ENCODE assay signal across 8 cellular contexts in the genomic region with DNA sequence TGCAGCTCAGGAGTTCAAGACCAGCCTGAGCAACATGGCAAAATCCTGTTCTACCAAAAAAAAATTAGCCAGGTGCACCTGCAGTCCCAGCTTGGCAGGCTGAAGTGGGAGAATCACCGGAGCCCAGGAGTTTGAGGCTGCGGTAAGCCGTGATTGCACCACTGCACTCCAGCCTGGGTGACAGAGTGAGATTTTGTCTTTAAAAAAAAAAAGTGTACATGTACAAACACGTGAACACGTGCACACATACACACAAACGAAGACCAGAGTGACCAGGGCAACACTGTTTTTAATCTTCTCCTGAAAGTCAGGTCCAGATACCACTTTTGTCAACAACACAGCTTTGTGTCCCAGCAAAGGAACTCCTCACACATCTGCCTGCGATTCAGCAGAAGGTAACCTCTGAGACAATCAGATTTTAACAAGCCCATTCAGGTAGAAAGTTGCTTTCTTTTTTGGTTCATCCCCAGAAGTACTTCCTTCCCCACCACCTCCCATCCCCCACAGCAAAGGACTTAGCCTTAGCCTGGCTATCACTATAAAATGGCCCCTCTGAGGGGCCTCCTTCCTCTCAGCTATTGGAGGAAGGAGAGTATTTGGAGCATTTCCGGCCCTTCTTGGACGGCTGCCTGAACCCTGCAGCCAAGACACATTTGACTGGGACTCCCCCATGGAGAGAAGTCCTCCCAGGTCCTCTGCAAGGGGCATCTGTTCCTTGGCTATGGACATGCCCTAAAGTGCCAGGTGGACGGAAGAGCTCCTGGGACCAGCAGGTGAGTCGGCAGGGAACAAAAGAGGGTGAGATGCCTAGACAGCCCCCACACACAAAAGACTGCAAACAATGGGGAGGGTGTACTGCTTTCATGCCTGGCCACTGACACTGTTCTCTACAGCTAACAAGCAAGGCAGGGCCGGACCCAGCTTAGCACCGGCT. TPM values are rescaled to one million over a fixed set of nuclear protein-coding genes. Genes with fewer than 3 reads are reported as not detected.
A peak's percentile ranks its signal among the peaks of the same experiment; 100 is the strongest.
DNase-seq lines count a peak whose midpoint lies in the region; ATAC-seq and TF ChIP-seq lines count a peak whose summit lies in the region.

No MANE protein-coding gene starts in this region.

- peaks cover 93% of the 10 kb centered on the region for H3K4me1 Mint-ChIP-seq in activated naive CD8-positive, alpha-beta T cell treated with anti-CD3 and anti-CD28 coated beads for 36 hours

- H3K27ac ChIP-seq in cardiac muscle cell: peak overlapping the region; percentile 87

- H3K36me3 ChIP-seq in cardiac muscle cell: no peaks in the 10 kb centered on the region

- H3K36me3 Mint-ChIP-seq in activated naive CD8-positive, alpha-beta T cell treated with anti-CD3 and anti-CD28 coated beads for 36 hours: peaks cover 3% of the 10 kb centered on the region

- ATAC-seq in GM18499 (IDR thresholded peaks at IDR 0.05; ENCODE audit: insufficient read depth, unreplicated experiment) (peak; percentile 35), HG02884 (IDR thresholded peaks at IDR 0.05; ENCODE audit: unreplicated experiment) (peak; percentile 43)

- H3K27me3 ChIP-seq in cardiac muscle cell: no peaks in the 10 kb centered on the region

- no peaks in the 10 kb centered on the region for H3K27me3 Mint-ChIP-seq in activated naive CD8-positive, alpha-beta T cell treated with anti-CD3 and anti-CD28 coated beads for 36 hours

- no peaks in the 10 kb centered on the region for H3K9me3 Mint-ChIP-seq in activated naive CD8-positive, alpha-beta T cell treated with anti-CD3 and anti-CD28 coated beads for 36 hours

- peaks cover 88% of the 10 kb centered on the region for H3K4me1 ChIP-seq in cardiac muscle cell (ENCODE audit: low read depth)

- H3K9me3 ChIP-seq in cardiac muscle cell (ENCODE audit: low read depth): no peaks in the 10 kb centered on the region

- H3K27ac Mint-ChIP-seq in activated naive CD8-positive, alpha-beta T cell treated with anti-CD3 and anti-CD28 coated beads for 36 hours: peak overlapping the region; percentile 88

- no peak for TF ChIP-seq CTCF in AG09319 (IDR thresholded peaks at IDR 0.05; ENCODE audit: low read depth, low read length)
- TF ChIP-seq CTCF in cardiac muscle cell (IDR thresholded peaks at IDR 0.05; ENCODE audit: low read depth, low read length): no peak

- DNase-seq in AG09319 (ENCODE audit: extremely low read depth, low read depth): peak; percentile 41
- DNase-seq in NCI-H2196 treated with DMSO at 0.1 percent for 48 hours (lab: John Stamatoyannopoulos, UW; ENCODE audit: unreplicated experiment): peak; percentile 84
- DNase-seq in activated naive CD8-positive, alpha-beta T cell treated with anti-CD3 and anti-CD28 coated beads for 36 hours: peak; percentile 63
- peak; percentile 66 to 95 for DNase-seq in cardiac muscle cell (ENCODE audit: low read depth in 1 of 2, low spot score in 1 of 2)
- peak; percentile 65 for DNase-seq in putamen (ENCODE audit: low spot score)
- DNase-seq in NK-92 (lab: John Stamatoyannopoulos, UW; ENCODE audit: unreplicated experiment): no peak

- no peak overlapping the region for H3K4me3 ChIP-seq in cardiac muscle cell

- H3K4me3 Mint-ChIP-seq in activated naive CD8-positive, alpha-beta T cell treated with anti-CD3 and anti-CD28 coated beads for 36 hours: peak overlapping the region; percentile 71

RNA-seq across cellular contexts. Expression of a gene that starts 9.8 kb away (rescaled TPM):
- 10 to 100 TPM; 91.4 to 94.3 TPM for total RNA-seq in activated naive CD8-positive, alpha-beta T cell treated with anti-CD3 and anti-CD28 coated beads for 36 hours
- total RNA-seq in cardiac muscle cell: 103 and 105 TPM in 2 replicates
- 82.9 and 108 TPM in 2 replicates for polyA plus RNA-seq in cardiac muscle cell

RNA-seq across cellular contexts. Expression of a gene that starts 18.2 kb away (rescaled TPM):
- total RNA-seq in activated naive CD8-positive, alpha-beta T cell treated with anti-CD3 and anti-CD28 coated beads for 36 hours: 1 to 10 TPM; 1.2 to 1.8 TPM
- 1.6 TPM in 2 replicates for total RNA-seq in cardiac muscle cell
- 1.7 and 2.9 TPM in 2 replicates for polyA plus RNA-seq in cardiac muscle cell

RNA-seq across cellular contexts. Expression of a gene that starts 54.1 kb away (rescaled TPM):
- total RNA-seq in activated naive CD8-positive, alpha-beta T cell treated with anti-CD3 and anti-CD28 coated beads for 36 hours: 10 to 100 TPM; 67.7 to 74.7 TPM
- 22.6 and 34.4 TPM in 2 replicates for total RNA-seq in cardiac muscle cell
- polyA plus RNA-seq in cardiac muscle cell: 59.6 and 66.7 TPM in 2 replicates
